19 cellular contexts compared by ENCODE assay signal in the genomic region with DNA sequence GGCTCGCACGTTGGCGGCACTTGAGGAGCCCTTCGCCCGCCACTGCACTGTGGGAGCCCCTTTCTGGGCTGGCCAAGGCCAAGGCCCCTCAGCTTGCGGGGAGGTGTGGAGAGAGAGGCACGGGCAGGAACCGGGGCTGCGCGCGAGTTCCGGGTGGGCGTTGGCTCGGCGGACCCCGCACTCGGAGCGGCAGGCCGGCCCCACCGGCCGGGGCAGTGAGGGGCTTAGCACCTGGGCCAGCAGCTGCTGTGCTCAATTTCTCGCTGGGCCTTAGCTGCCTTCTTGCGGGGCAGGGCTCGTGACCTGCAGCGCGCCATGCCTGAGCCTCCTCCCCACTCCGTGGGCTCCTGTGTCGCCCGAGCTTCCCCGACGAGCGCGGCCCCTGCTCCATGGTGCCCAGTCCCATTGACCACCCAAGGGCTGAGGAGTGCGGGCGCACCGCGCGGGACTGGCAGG.
A peak's percentile ranks its signal among the peaks of the same experiment; 100 is the strongest.
DNase-seq lines count a peak whose midpoint lies in the region; TF ChIP-seq lines count a peak whose summit lies in the region.
"Had no signal": no experiment of that assay in that cellular context is flagged by ENCODE, and none has a peak within 500 bp of the region (broad histone marks: within the 10 kb centered on the region; RNA-seq: fewer than 3 reads in every experiment).

No MANE protein-coding gene starts in this region.

- H3K4me3 Mint-ChIP-seq in endodermal cell, result no peak overlapping the region
- H3K4me3 Mint-ChIP-seq: B cell; CD4-positive, alpha-beta T cell; CD8-positive, alpha-beta T cell had no signal

- no peak overlapping the region for H2BK12ac ChIP-seq in neuronal stem cell (ENCODE audit: low read length)

- H2BK15ac ChIP-seq in neuronal stem cell (ENCODE audit: low read length), result no peak overlapping the region

- DNase-seq in activated effector memory CD4-positive, alpha-beta T cell treated with anti-CD3 and anti-CD28 coated beads, Interleukin-2, amount 50 U/mL, for 16 hours, result peak; percentile 59
- no peak for DNase-seq in activated effector memory CD4-positive, alpha-beta T cell treated with Interleukin-2 at 50 U/mL for 16 hours
- DNase-seq in neuronal stem cell (ENCODE audit: low spot score), result no peak
- DNase-seq in testis, result no peak
- no peak for DNase-seq in endodermal cell
- DNase-seq in activated CD4-positive, alpha-beta T cell treated with anti-CD3 and anti-CD28 coated beads, Interleukin-2, amount 50 U/mL, for 48 hours, result no peak
- DNase-seq in NCI-H1105 (lab: John Stamatoyannopoulos, UW), result no peak
- DNase-seq: AML-193; Caco-2; Calu3; CD4-positive, alpha-beta T cell; CD8-positive, alpha-beta T cell; DMS79 treated with DMSO at 0.1 percent for 48 hours; GF-D8 had no signal

- no peaks in the 10 kb centered on the region for H3K36me3 Mint-ChIP-seq in endodermal cell (ENCODE audit: low read depth)
- H3K36me3 Mint-ChIP-seq: CD8-positive, alpha-beta T cell had no signal

- H2AFZ ChIP-seq in neuronal stem cell (ENCODE audit: low read length), result no peak overlapping the region

- H2AK5ac ChIP-seq in neuronal stem cell (ENCODE audit: low read depth, low read length), result no peak overlapping the region

- TF ChIP-seq CTCF in testis (IDR thresholded peaks at IDR 0.05), result no peak
- TF ChIP-seq CTCF in endodermal cell (conservative IDR thresholded peaks at IDR 0.05), result no peak

- no peaks in the 10 kb centered on the region for H3K9me3 Mint-ChIP-seq in endodermal cell
- H3K9me3 Mint-ChIP-seq: CD4-positive, alpha-beta T cell; CD8-positive, alpha-beta T cell had no signal

- H2BK5ac ChIP-seq in neuronal stem cell (ENCODE audit: low read length), result no peak overlapping the region

- no peaks in the 10 kb centered on the region for H3K27me3 Mint-ChIP-seq in endodermal cell (ENCODE audit: insufficient read depth)
- H3K27me3 Mint-ChIP-seq: CD4-positive, alpha-beta T cell had no signal

- no peaks in the 10 kb centered on the region for H3K4me1 Mint-ChIP-seq in endodermal cell
- H3K4me1 Mint-ChIP-seq: B cell had no signal

- no peak overlapping the region for H3K14ac ChIP-seq in neuronal stem cell (ENCODE audit: low read length)

- H3K27ac ChIP-seq in neuronal stem cell (replicated peaks; ENCODE audit: low read length), result no peak overlapping the region
- no peak overlapping the region for H3K27ac ChIP-seq in testis
- H3K27ac ChIP-seq in endodermal cell (ENCODE audit: low read depth, low read length), result no peak overlapping the region
- H3K27ac ChIP-seq: 22Rv1; BLaER1 treated with 17β-estradiol and CSF1 and Interleukin-3, amounts not matched to agents 10 nM and 100 nM; C4-2B had no signal

- H3K36me3 ChIP-seq in neuronal stem cell (replicated peaks in 1 of 2; ENCODE audit: control insufficient read depth in 2 of 2, insufficient read depth in 2 of 2, low read length in 2 of 2), result no peaks in the 10 kb centered on the region
- H3K36me3 ChIP-seq in testis (ENCODE audit: low read depth, missing control alignments), result no peaks in the 10 kb centered on the region
- H3K36me3 ChIP-seq in endodermal cell (ENCODE audit: control insufficient read depth, insufficient read depth, low read length), result no peaks in the 10 kb centered on the region
- H3K36me3 ChIP-seq: BLaER1 treated with 17β-estradiol and CSF1 and Interleukin-3, amounts not matched to agents 10 nM and 100 nM had no signal

- H3K27me3 ChIP-seq in neuronal stem cell (ENCODE audit: control insufficient read depth in 3 of 3, insufficient read depth in 3 of 3, low read depth in 1 of 3, low read length in 3 of 3), result no peaks in the 10 kb centered on the region
- H3K27me3 ChIP-seq in testis, result no peaks in the 10 kb centered on the region
- H3K27me3 ChIP-seq in endodermal cell (ENCODE audit: control insufficient read depth, insufficient read depth, low read length, poor library complexity, severe bottlenecking), result no peaks in the 10 kb centered on the region
- H3K27me3 ChIP-seq: BLaER1 treated with 17β-estradiol and CSF1 and Interleukin-3, amounts not matched to agents 10 nM and 100 nM had no signal

- H3K9me3 ChIP-seq in neuronal stem cell (replicated peaks in 1 of 2; ENCODE audit: control insufficient read depth in 2 of 2, insufficient read depth in 1 of 2, low read depth in 1 of 2, low read length in 2 of 2) (no peaks in the 10 kb centered on the region), testis (no peaks in the 10 kb centered on the region), endodermal cell (ENCODE audit: control insufficient read depth, low read length) (no peaks in the 10 kb centered on the region)
- H3K9me3 ChIP-seq: A549, Caco-2 had no signal

- H3K9ac ChIP-seq in neuronal stem cell (ENCODE audit: low read depth, low read length, poor library complexity) (no peak overlapping the region), endodermal cell (ENCODE audit: extremely low read depth, low read length, poor library complexity, severe bottlenecking) (no peak overlapping the region)
- H3K9ac ChIP-seq: BLaER1 treated with 17β-estradiol and CSF1 and Interleukin-3, amounts not matched to agents 10 nM and 100 nM had no signal

- H3K4ac ChIP-seq in neuronal stem cell (ENCODE audit: low read length), result no peak overlapping the region

- H3K27ac Mint-ChIP-seq in endodermal cell, result no peak overlapping the region
- H3K27ac Mint-ChIP-seq: B cell; CD4-positive, alpha-beta T cell; CD8-positive, alpha-beta T cell had no signal

- H3K4me3 ChIP-seq in neuronal stem cell (ENCODE audit: low read length in 2 of 2) (no peak overlapping the region), testis (peak overlapping the region; percentile 23 to 32), endodermal cell (ENCODE audit: low read length) (no peak overlapping the region)
- H3K4me3 ChIP-seq: A549; BLaER1 treated with 17β-estradiol and CSF1 and Interleukin-3, amounts not matched to agents 10 nM and 100 nM had no signal

- H3K4me2 ChIP-seq in neuronal stem cell (ENCODE audit: insufficient read depth, low read length, poor library complexity, severe bottlenecking), result no peak overlapping the region
- H3K4me2 ChIP-seq: A549; BLaER1 treated with 17β-estradiol and CSF1 and Interleukin-3, amounts not matched to agents 10 nM and 100 nM had no signal

- no peak overlapping the region for H2BK120ac ChIP-seq in neuronal stem cell (ENCODE audit: low read depth, low read length)

- no peak overlapping the region for H4K91ac ChIP-seq in neuronal stem cell (ENCODE audit: low read depth, low read length, poor library complexity)

- intact Hi-C loops in testis (cut with DNase I; ENCODE audit: low total_unique reads), result loop anchor here (5.0 kb wide), 1 partner anchor 302 kb away; no protein-coding TSS in a partner anchor

- WGBS in neuronal stem cell (ENCODE audit: extremely low coverage in 2 of 2, insufficient read length in 2 of 2, insufficient replicate concordance in 1 of 2), 2 donors, result no CpG with 5 or more reads among the region's 38 CpGs
- 73 to 82% methylated on average over 7 to 22 of the region's 38 CpGs for WGBS in testis, 2 donors
- 95 to 100% methylated on average over 2 to 30 of the region's 38 CpGs for WGBS in endodermal cell (ENCODE audit: insufficient coverage in 1 of 2, insufficient read length in 1 of 2), 2 experiments

- no peak overlapping the region for H3K23ac ChIP-seq in neuronal stem cell (ENCODE audit: low read depth, low read length, poor library complexity)

- no peak for TF ChIP-seq POLR2A in testis (IDR thresholded peaks at IDR 0.05)

- no peak overlapping the region for H4K8ac ChIP-seq in neuronal stem cell (ENCODE audit: low read depth, low read length)

- H3K4me1 ChIP-seq in neuronal stem cell (ENCODE audit: control insufficient read depth in 2 of 2, insufficient read depth in 1 of 2, low read depth in 1 of 2, low read length in 2 of 2), result no peaks in the 10 kb centered on the region
- no peaks in the 10 kb centered on the region for H3K4me1 ChIP-seq in testis
- H3K4me1 ChIP-seq in endodermal cell (ENCODE audit: control insufficient read depth, insufficient read depth, low read length), result no peaks in the 10 kb centered on the region
- H3K4me1 ChIP-seq: Caco-2 had no signal

- no peaks in the 10 kb centered on the region for H3K79me1 ChIP-seq in neuronal stem cell (ENCODE audit: low read depth, low read length)

- peak overlapping the region; percentile 38 for H3K18ac ChIP-seq in neuronal stem cell (ENCODE audit: low read length)

Comparison
In these comparisons a context has a peak if more than half of its experiments do, and no peak if none do; other contexts are left out.
1. H3K4me3 ChIP-seq: peak in testis (2 of 2); none in neuronal stem cell (0 of 2) and endodermal cell (single experiment).